In the genomic region with DNA sequence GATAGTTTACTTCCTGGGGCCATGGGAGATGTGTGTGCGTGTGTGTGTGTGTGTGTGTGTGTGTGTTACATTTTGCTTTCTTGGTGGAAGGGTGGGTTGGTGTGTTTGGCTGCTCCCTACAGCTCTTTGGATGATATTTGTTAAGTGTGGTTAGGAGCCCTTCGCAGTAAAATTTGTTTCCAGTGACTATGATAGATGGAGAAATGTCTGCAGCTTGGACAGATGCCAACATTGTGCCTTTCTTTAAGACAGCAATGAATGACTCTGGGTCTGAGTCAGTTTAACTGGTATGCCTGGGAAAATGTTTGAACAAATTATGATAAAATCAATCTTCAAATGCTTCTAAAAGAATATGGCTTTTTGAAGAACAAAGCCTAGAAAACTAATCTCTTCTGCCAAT, we compare ENCODE assay signal across 12 cellular contexts.
DNase-seq lines count a peak whose midpoint lies in the region; ATAC-seq and TF ChIP-seq lines count a peak whose summit lies in the region.
"Had no signal": no experiment of that assay in that cellular context is flagged by ENCODE, and none has a peak within 500 bp of the region (broad histone marks: within the 10 kb centered on the region; RNA-seq: fewer than 3 reads in every experiment).

No MANE protein-coding gene starts in this region.

- H3K4me2 ChIP-seq in OCI-LY7 (ENCODE audit: low read length): no peak overlapping the region

- H4K20me1 ChIP-seq in OCI-LY7 (ENCODE audit: insufficient read depth, low read length): no peaks in the 10 kb centered on the region

- H2AFZ ChIP-seq in OCI-LY7 (ENCODE audit: low read length): no peak overlapping the region

- no peaks in the 10 kb centered on the region for H3K79me2 ChIP-seq in OCI-LY7 (ENCODE audit: insufficient read depth, low read depth, low read length)

- no peaks in the 10 kb centered on the region for H3K9me2 ChIP-seq in OCI-LY7 (ENCODE audit: insufficient read depth, low read length)

- TF ChIP-seq CTCF in AG10803 (conservative IDR thresholded peaks at IDR 0.05; ENCODE audit: low read length) (no peak), cardiac fibroblast (IDR thresholded peaks at IDR 0.05; ENCODE audit: low read depth, low read length) (no peak), OCI-LY7 (conservative IDR thresholded peaks at IDR 0.05; ENCODE audit: low read length) (no peak)

- intact Hi-C loops in OCI-LY7 (cut with micrococcal nuclease; ENCODE audit: unreplicated experiment) (no loop called here), right cardiac atrium (cut with DNase I) (no loop called here)

- H3K4me1 ChIP-seq in OCI-LY7 (ENCODE audit: insufficient read depth, low read length, poor library complexity, severe bottlenecking): no peaks in the 10 kb centered on the region
- no peaks in the 10 kb centered on the region for H3K4me1 ChIP-seq in right cardiac atrium (ENCODE audit: control insufficient read depth, insufficient read depth, low read length)

- POLR2A ChIA-PET in OCI-LY7 (lab: Charles Lee): interaction anchor here (0.8 kb wide), 1 partner anchor 56 kb away, joined by 3 read pairs; no protein-coding TSS in a partner anchor

- WGBS in right cardiac atrium: 12% methylated on average over 2 of the region's 2 CpGs

- no TSS peak for BruUV-seq in OCI-LY7 (replicated peaks; lab: Mats Ljungman, UMichigan)

- H3K4me3 ChIP-seq in AG10803 (ENCODE audit: low read length): no peak overlapping the region
- H3K4me3 ChIP-seq in cardiac fibroblast (replicated peaks in 1 of 2; ENCODE audit: low read depth in 2 of 2, low read length in 2 of 2): no peak overlapping the region
- H3K4me3 ChIP-seq in OCI-LY7 (ENCODE audit: low read depth, low read length, poor library complexity, severe bottlenecking): no peak overlapping the region
- no peak overlapping the region for H3K4me3 ChIP-seq in right cardiac atrium (ENCODE audit: low read length)

- CTCF ChIA-PET in OCI-LY7 (lab: Charles Lee; ENCODE audit: unreplicated experiment): no interaction called here

- H3K27me3 ChIP-seq in right cardiac atrium (ENCODE audit: control insufficient read depth, insufficient read depth): no peaks in the 10 kb centered on the region

- DNase-seq in AG10803 (ENCODE audit: low read depth): peak; percentile 22
- peak; percentile 38 for DNase-seq in LoVo (ENCODE audit: low spot score)
- peak; percentile 33 to 90 for DNase-seq in cardiac fibroblast (ENCODE audit: low read depth in 2 of 2)
- peak; percentile 13 for DNase-seq in left kidney (ENCODE audit: low read depth, low spot score)
- no peak for DNase-seq in DMS79 (lab: John Stamatoyannopoulos, UW)
- no peak for DNase-seq in activated CD8-positive, alpha-beta memory T cell treated with anti-CD3 and anti-CD28 coated beads for 24 hours
- no peak for DNase-seq in OCI-LY7 (ENCODE audit: low spot score)
- no peak for DNase-seq in right cardiac atrium
- DNase-seq: activated naive CD8-positive, alpha-beta T cell treated with anti-CD3 and anti-CD28 coated beads, Interleukin-2, amount 10 ng/mL, durations not matched to agents 7 days and 5 days; effector memory CD4-positive, alpha-beta T cell; NCI-H1930 had no signal

- H3K9me3 ChIP-seq in OCI-LY7 (ENCODE audit: low read length) (no peaks in the 10 kb centered on the region), right cardiac atrium (ENCODE audit: control insufficient read depth, low read length) (no peaks in the 10 kb centered on the region)

- H3K36me3 ChIP-seq in OCI-LY7 (ENCODE audit: insufficient read depth, low read length): no peaks in the 10 kb centered on the region

- H3K27ac ChIP-seq in OCI-LY7 (ENCODE audit: low read depth, low read length, poor library complexity, severe bottlenecking) (no peak overlapping the region), right cardiac atrium (ENCODE audit: low read length) (no peak overlapping the region)
- H3K27ac ChIP-seq: C4-2B had no signal

- ATAC-seq in right cardiac atrium: no peak

Comparison
In these comparisons a context has a peak if more than half of its experiments do, and no peak if none do; other contexts are left out.
1. DNase-seq: peak in AG10803 (single experiment), LoVo (single experiment), cardiac fibroblast (2 of 2) and left kidney (single experiment); none in DMS79 (single experiment), activated CD8-positive, alpha-beta memory T cell treated with anti-CD3 and anti-CD28 coated beads for 24 hours (single experiment), OCI-LY7 (single experiment) and right cardiac atrium (0 of 3).